Comparison of ENCODE assay signal across 2 cellular contexts in genomic region chr9:37626708-37627293, GRCh38.
A peak's percentile ranks its signal among the peaks of the same experiment; 100 is the strongest.
TF ChIP-seq lines count a peak whose summit lies in the region.

No MANE protein-coding gene starts in this region.

TF ChIP-seq in A549, 52 proteins besides CTCF, POLR2A, EP300 and RAD21:
- TF ChIP-seq ESRRA (IDR thresholded peaks at IDR 0.05; ENCODE audit: borderline replicate concordance, low read length) (no peak), POLR2AphosphoS2 (conservative IDR thresholded peaks at IDR 0.05; ENCODE audit: low read length) (no peak), NPAS2 (CRISPR knock-in tag; IDR thresholded peaks at IDR 0.05; ENCODE audit: borderline replicate concordance) (no peak), MAFK (IDR thresholded peaks at IDR 0.05; ENCODE audit: partially characterized antibody) (peak; percentile 92), CHD4 (IDR thresholded peaks at IDR 0.05; ENCODE audit: borderline replicate concordance) (no peak)
- TF ChIP-seq, protein P1, sequence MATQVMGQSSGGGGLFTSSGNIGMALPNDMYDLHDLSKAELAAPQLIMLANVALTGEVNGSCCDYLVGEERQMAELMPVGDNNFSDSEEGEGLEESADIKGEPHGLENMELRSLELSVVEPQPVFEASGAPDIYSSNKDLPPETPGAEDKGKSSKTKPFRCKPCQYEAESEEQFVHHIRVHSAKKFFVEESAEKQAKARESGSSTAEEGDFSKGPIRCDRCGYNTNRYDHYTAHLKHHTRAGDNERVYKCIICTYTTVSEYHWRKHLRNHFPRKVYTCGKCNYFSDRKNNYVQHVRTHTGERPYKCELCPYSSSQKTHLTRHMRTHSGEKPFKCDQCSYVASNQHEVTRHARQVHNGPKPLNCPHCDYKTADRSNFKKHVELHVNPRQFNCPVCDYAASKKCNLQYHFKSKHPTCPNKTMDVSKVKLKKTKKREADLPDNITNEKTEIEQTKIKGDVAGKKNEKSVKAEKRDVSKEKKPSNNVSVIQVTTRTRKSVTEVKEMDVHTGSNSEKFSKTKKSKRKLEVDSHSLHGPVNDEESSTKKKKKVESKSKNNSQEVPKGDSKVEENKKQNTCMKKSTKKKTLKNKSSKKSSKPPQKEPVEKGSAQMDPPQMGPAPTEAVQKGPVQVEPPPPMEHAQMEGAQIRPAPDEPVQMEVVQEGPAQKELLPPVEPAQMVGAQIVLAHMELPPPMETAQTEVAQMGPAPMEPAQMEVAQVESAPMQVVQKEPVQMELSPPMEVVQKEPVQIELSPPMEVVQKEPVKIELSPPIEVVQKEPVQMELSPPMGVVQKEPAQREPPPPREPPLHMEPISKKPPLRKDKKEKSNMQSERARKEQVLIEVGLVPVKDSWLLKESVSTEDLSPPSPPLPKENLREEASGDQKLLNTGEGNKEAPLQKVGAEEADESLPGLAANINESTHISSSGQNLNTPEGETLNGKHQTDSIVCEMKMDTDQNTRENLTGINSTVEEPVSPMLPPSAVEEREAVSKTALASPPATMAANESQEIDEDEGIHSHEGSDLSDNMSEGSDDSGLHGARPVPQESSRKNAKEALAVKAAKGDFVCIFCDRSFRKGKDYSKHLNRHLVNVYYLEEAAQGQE (IDR thresholded peaks at IDR 0.05): no peak
TF ChIP-seq in A549: peak in this region for 1.

TF ChIP-seq in H1, 55 proteins besides CTCF, POLR2A, EP300 and RAD21:
- TF ChIP-seq TAF7 (optimal IDR thresholded peaks at IDR 0.05; ENCODE audit: borderline replicate concordance, low read depth, low read length) (no peak), MAFK (IDR thresholded peaks at IDR 0.05; ENCODE audit: low read depth, low read length) (peak; percentile 82)
